In genomic region chr7:75639893-75640600, GRCh38 we compare ENCODE assay signal across 8 cellular contexts.
A peak's percentile ranks its signal among the peaks of the same experiment; 100 is the strongest.
DNase-seq lines count a peak whose midpoint lies in the region; ATAC-seq, FAIRE-seq and TF ChIP-seq lines count a peak whose summit lies in the region.

No MANE protein-coding gene starts in this region.

- peaks cover 8% of the 10 kb centered on the region for H3K79me2 ChIP-seq in osteoblast (ENCODE audit: insufficient read depth, low read length)

- H3K27ac Mint-ChIP-seq in endodermal cell, result peak overlapping the region; percentile 98

- H3K4me1 Mint-ChIP-seq in endodermal cell, result peaks cover 20% of the 10 kb centered on the region

- peak overlapping the region; percentile 89 for H3K4me2 ChIP-seq in osteoblast (ENCODE audit: insufficient read depth, low read length)

- DNase-seq in EH (ENCODE audit: low read depth), result peak; percentile 16
- DNase-seq in NCI-H774 (lab: John Stamatoyannopoulos, UW), result peak; percentile 8
- DNase-seq in endodermal cell, result no peak
- peak; percentile 80 for DNase-seq in osteoblast (ENCODE audit: insufficient read length, low spot score, missing footprints)
- DNase-seq in GM19238 (ENCODE audit: insufficient read length, low spot score), result no peak
- no peak for DNase-seq in GM12891 (ENCODE audit: insufficient read length, low spot score)

- peak overlapping the region; percentile 80 for H3K9ac ChIP-seq in endodermal cell (ENCODE audit: extremely low read depth, low read length, poor library complexity, severe bottlenecking)

- no peak for TF ChIP-seq POLR2A in GM12891 (IDR thresholded peaks at IDR 0.05; ENCODE audit: low read depth, low read length)

- H4K20me1 ChIP-seq in osteoblast (ENCODE audit: insufficient read depth, low read length), result peaks cover 7% of the 10 kb centered on the region

- H3K4me1 ChIP-seq in endodermal cell (ENCODE audit: control insufficient read depth, insufficient read depth, low read length) (no peaks in the 10 kb centered on the region), osteoblast (ENCODE audit: insufficient read depth, low read length) (peaks cover 21% of the 10 kb centered on the region)

- H3K27ac ChIP-seq in endodermal cell (ENCODE audit: low read depth, low read length) (peak overlapping the region; percentile 91), osteoblast (ENCODE audit: low read depth, low read length) (no peak overlapping the region)

- H3K4me3 Mint-ChIP-seq in endodermal cell, result peak overlapping the region; percentile 81

- FAIRE-seq in GM12891 (lab: Jason Lieb, UNC), result no peak

- ATAC-seq in HG02973 (IDR thresholded peaks at IDR 0.05; ENCODE audit: unreplicated experiment) (no peak), GM21825 (IDR thresholded peaks at IDR 0.05; ENCODE audit: unreplicated experiment) (no peak)

- H3K9me3 Mint-ChIP-seq in endodermal cell, result peaks cover 10% of the 10 kb centered on the region

- peak overlapping the region; percentile 74 for H3K4me3 ChIP-seq in endodermal cell (ENCODE audit: low read length)
- H3K4me3 ChIP-seq in osteoblast (ENCODE audit: insufficient read depth, low read length), result peak overlapping the region; percentile 77

- TF ChIP-seq CTCF in endodermal cell (conservative IDR thresholded peaks at IDR 0.05) (no peak), osteoblast (IDR thresholded peaks at IDR 0.05; ENCODE audit: extremely low read depth, low read depth, low read length) (no peak)

- H2AFZ ChIP-seq in osteoblast (ENCODE audit: low read length), result peak overlapping the region; percentile 27

- H3K27me3 Mint-ChIP-seq in endodermal cell (ENCODE audit: insufficient read depth), result no peaks in the 10 kb centered on the region

- H3K9me3 ChIP-seq in endodermal cell (ENCODE audit: control insufficient read depth, low read length) (peaks cover 5% of the 10 kb centered on the region), osteoblast (ENCODE audit: low read depth, low read length) (no peaks in the 10 kb centered on the region)

- H3K36me3 ChIP-seq in endodermal cell (ENCODE audit: control insufficient read depth, insufficient read depth, low read length) (no peaks in the 10 kb centered on the region), osteoblast (ENCODE audit: insufficient read depth, low read length) (no peaks in the 10 kb centered on the region)

- 35 to 40% methylated on average over 14 to 15 of the region's 15 CpGs for WGBS in endodermal cell (ENCODE audit: insufficient coverage in 1 of 2, insufficient read length in 1 of 2), 2 experiments

- peaks cover 5% of the 10 kb centered on the region for H3K36me3 Mint-ChIP-seq in endodermal cell (ENCODE audit: low read depth)

- H3K27me3 ChIP-seq in endodermal cell (ENCODE audit: control insufficient read depth, insufficient read depth, low read length, poor library complexity, severe bottlenecking), result no peaks in the 10 kb centered on the region
- H3K27me3 ChIP-seq in osteoblast (ENCODE audit: insufficient read depth, low read length), result no peaks in the 10 kb centered on the region

TF ChIP-seq in GM12891, 5 proteins besides CTCF, POLR2A, EP300 and RAD21:
- TF ChIP-seq TAF1 (IDR thresholded peaks at IDR 0.05; ENCODE audit: low read depth, low read length) (no peak), POU2F2 (IDR thresholded peaks at IDR 0.05; ENCODE audit: low read depth, low read length) (no peak)

Comparison
In these comparisons a context has a peak if more than half of its experiments do, and no peak if none do; other contexts are left out.
1. DNase-seq: peak in EH (single experiment), NCI-H774 (single experiment) and osteoblast (single experiment); none in endodermal cell (single experiment), GM19238 (single experiment) and GM12891 (single experiment).